Comparison of ENCODE assay signal across 9 cellular contexts in genomic region chr6:107491059-107491609, GRCh38. TPM values are rescaled to one million over a fixed set of nuclear protein-coding genes. Genes with fewer than 3 reads are reported as not detected.
DNase-seq lines count a peak whose midpoint lies in the region; ATAC-seq and TF ChIP-seq lines count a peak whose summit lies in the region.
"Had no signal": no experiment of that assay in that cellular context is flagged by ENCODE, and none has a peak within 500 bp of the region (broad histone marks: within the 10 kb centered on the region; RNA-seq: fewer than 3 reads in every experiment).

No MANE protein-coding gene starts in this region.

- peaks cover 32 to 45% (median 39%) of the 10 kb centered on the region in 3 donors for H3K27me3 Mint-ChIP-seq in naive B cell

- TF ChIP-seq POLR2A in HCT116 (IDR thresholded peaks at IDR 0.05; ENCODE audit: borderline replicate concordance, extremely low read depth, insufficient read depth, insufficient read length) = no peak

- peak overlapping the region in 1 of 6 donors; percentile 59 for H3K27ac Mint-ChIP-seq in naive B cell

- H3K9me3 ChIP-seq in HCT116 (ENCODE audit: control insufficient read depth in 1 of 2, insufficient read depth in 1 of 2, low read depth in 1 of 2, low read length in 2 of 2) = no peaks in the 10 kb centered on the region

- H3K36me3 ChIP-seq in HCT116 (ENCODE audit: control insufficient read depth in 1 of 2, insufficient read depth in 2 of 2, low read length in 2 of 2) = no peaks in the 10 kb centered on the region

- peaks cover 24 to 30% (median 28%) of the 10 kb centered on the region in 3 donors for H3K4me1 Mint-ChIP-seq in naive B cell

- intact Hi-C loops in HCT116 (cut with micrococcal nuclease) = no loop called here

- DNase-seq in AG08396 (ENCODE audit: low spot score) (peak; percentile 72), HCT116 (ENCODE audit: low read depth, low spot score) (no peak), fibroblast of peridontal ligament (ENCODE audit: extremely low read depth) (peak; percentile 14), naive B cell (peak; percentile 14)
- peak; percentile 3 for DNase-seq in activated CD4-positive, alpha-beta T cell treated with anti-CD3 and anti-CD28 coated beads, Interleukin-2, amount 50 U/mL, for 1 hour

- H4K20me1 ChIP-seq in HCT116 (ENCODE audit: insufficient read depth) = no peaks in the 10 kb centered on the region

- H3K9ac ChIP-seq in HCT116 (ENCODE audit: low read length) = peak overlapping the region; percentile 61

- TF ChIP-seq CTCF in HCT116 (IDR thresholded peaks at IDR 0.05 in 2 of 3, conservative IDR thresholded peaks at IDR 0.05 in 1 of 3; ENCODE audit: borderline replicate concordance in 1 of 3, insufficient read depth in 1 of 3, low read depth in 2 of 3, low read length in 2 of 3) = no peak

- peak overlapping the region; percentile 86 for H2AFZ ChIP-seq in HCT116 (ENCODE audit: low read depth, low read length, poor library complexity, severe bottlenecking)

- no peaks in the 10 kb centered on the region for H3K9me2 ChIP-seq in HCT116 (ENCODE audit: insufficient read depth)

- H3K27ac ChIP-seq in HCT116 (ENCODE audit: low read depth, low read length) = no peak overlapping the region; the same call in 1 of the 2 replicates

- RAD21 ChIA-PET in HCT116 (lab: Charles Lee; ENCODE audit: low non-redundant PET in 1 of 2, low total read pairs in 2 of 2, uncharacterized antibody in 2 of 2, unreplicated experiment in 2 of 2) = no interaction called here

- H3K4me3 Mint-ChIP-seq in naive B cell = peak overlapping the region in 7 of 8 donors; percentile 89 to 96 (median 95)
- H3K4me3 Mint-ChIP-seq: nephron had no signal

- CTCF ChIA-PET in HCT116 (lab: Charles Lee) = no interaction called here

- ATAC-seq in HCT116 (0 out of 2 replicates have a peak, but pooled peaks have one; percentile 11), naive B cell (ENCODE audit: low read depth in 2 of 2) (no peak), HG03159 (IDR thresholded peaks at IDR 0.05; ENCODE audit: unreplicated experiment) (no peak), HG03045 (IDR thresholded peaks at IDR 0.05; ENCODE audit: unreplicated experiment) (no peak), GM19328 (IDR thresholded peaks at IDR 0.05; ENCODE audit: unreplicated experiment) (no peak)

- H3K27me3 ChIP-seq in HCT116 (ENCODE audit: insufficient read depth, low read length) = no peaks in the 10 kb centered on the region

- no peaks in the 10 kb centered on the region for H3K79me2 ChIP-seq in HCT116 (ENCODE audit: insufficient read depth, low read length)

- POLR2A ChIA-PET in HCT116 (lab: Charles Lee) = no interaction called here

- peak overlapping the region; percentile 89 for H3K4me2 ChIP-seq in HCT116 (ENCODE audit: low read length)

- peaks cover 0 to 8% of the 10 kb centered on the region in 2 donors for H3K36me3 Mint-ChIP-seq in naive B cell

- no peaks in the 10 kb centered on the region for H3K9me3 Mint-ChIP-seq in naive B cell
- H3K9me3 Mint-ChIP-seq: nephron had no signal

- BruUV-seq in HCT116 (replicated peaks; lab: Mats Ljungman, UMichigan) = no TSS peak

- peaks cover 17 to 26% of the 10 kb centered on the region in 2 experiments for H3K4me1 ChIP-seq in HCT116 (ENCODE audit: control insufficient read depth in 1 of 2, insufficient read depth in 2 of 2, low read length in 2 of 2)

- TF ChIP-seq RAD21 in HCT116 (IDR thresholded peaks at IDR 0.05; ENCODE audit: low read depth) = no peak

- H3K4me3 ChIP-seq in HCT116 (replicated peaks in 1 of 2; ENCODE audit: low read depth in 1 of 2, low read length in 2 of 2) = peak overlapping the region; percentile 75 to 79

TF ChIP-seq in HCT116, 20 proteins besides CTCF, POLR2A, EP300 and RAD21:
- TF ChIP-seq EGR1 (IDR thresholded peaks at IDR 0.05; ENCODE audit: low read depth) (0 out of 2 replicates have a peak, but pooled peaks have one; percentile 25), CEBPB (IDR thresholded peaks at IDR 0.05; ENCODE audit: low read depth) (peak; percentile 25; the same call in 1 of the 2 replicates), ZBTB33 (IDR thresholded peaks at IDR 0.05; ENCODE audit: extremely low read depth, insufficient replicate concordance, low read length) (no peak)

RNA-seq across cellular contexts. Expression of gene SOBP, which starts 1.2 kb away (rescaled TPM):
- total RNA-seq in HCT116 (2021; ENCODE audit: unreplicated experiment) = 2.6 TPM
- polyA plus RNA-seq in HCT116 (2012) = 0.45 and 0.91 TPM in 2 replicates
- polyA plus RNA-seq in naive B cell (ENCODE audit: low read depth in 6 of 6) = 1 to 10 TPM; 1.7 to 4.3 (median 2.3) TPM

RNA-seq across cellular contexts. Expression of gene PDSS2, which starts 31.8 kb away (rescaled TPM):
- 12.2 TPM for total RNA-seq in HCT116 (2021; ENCODE audit: unreplicated experiment)
- polyA plus RNA-seq in HCT116 (2012) = 6.2 and 7.7 TPM in 2 replicates
- polyA plus RNA-seq in naive B cell (ENCODE audit: low read depth in 6 of 6) = 10 to 100 TPM; 11.5 to 19.7 (median 16.6) TPM
